In genomic region chr3:59235221-59236012, GRCh38 we compare ENCODE assay signal across 9 cellular contexts.
DNase-seq lines count a peak whose midpoint lies in the region; ATAC-seq and TF ChIP-seq lines count a peak whose summit lies in the region.
"Had no signal": no experiment of that assay in that cellular context is flagged by ENCODE, and none has a peak within 500 bp of the region (broad histone marks: within the 10 kb centered on the region; RNA-seq: fewer than 3 reads in every experiment).

No MANE protein-coding gene starts in this region.

- no peak overlapping the region for H3K27ac Mint-ChIP-seq in T-helper 17 cell
- H3K27ac Mint-ChIP-seq in endothelial cell (ENCODE audit: unreplicated experiment), result no peak overlapping the region

- H3K9me3 ChIP-seq in T-helper 17 cell (ENCODE audit: control insufficient read depth, low read length, poor library complexity, severe bottlenecking) (no peaks in the 10 kb centered on the region), suprapubic skin (peaks cover 5% of the 10 kb centered on the region)

- no peaks in the 10 kb centered on the region for H3K36me3 ChIP-seq in suprapubic skin

- H3K4me3 ChIP-seq in suprapubic skin, result no peak overlapping the region

- ATAC-seq in GM21786 (IDR thresholded peaks at IDR 0.05; ENCODE audit: unreplicated experiment), result peak; percentile 75
- ATAC-seq in T-helper 17 cell, result peak; percentile 32

- H3K4me3 Mint-ChIP-seq in T-helper 17 cell (no peak overlapping the region), endothelial cell (ENCODE audit: unreplicated experiment) (no peak overlapping the region)
- H3K4me3 Mint-ChIP-seq: brain had no signal

- TF ChIP-seq EP300 in suprapubic skin (IDR thresholded peaks at IDR 0.05), result no peak

- H3K27me3 ChIP-seq in suprapubic skin, result no peaks in the 10 kb centered on the region

- TF ChIP-seq POLR2A in suprapubic skin (IDR thresholded peaks at IDR 0.05), result no peak

- TF ChIP-seq CTCF in endothelial cell (IDR thresholded peaks at IDR 0.05; ENCODE audit: unreplicated experiment) (no peak), suprapubic skin (IDR thresholded peaks at IDR 0.05) (no peak)

- WGBS in suprapubic skin, result 63% methylated on average over 5 of the region's 5 CpGs

- H3K9me3 Mint-ChIP-seq in endothelial cell (ENCODE audit: unreplicated experiment), result no peaks in the 10 kb centered on the region

- H3K27me3 Mint-ChIP-seq in T-helper 17 cell (peaks cover 15% of the 10 kb centered on the region), endothelial cell (ENCODE audit: unreplicated experiment) (peaks cover 3% of the 10 kb centered on the region)
- H3K27me3 Mint-ChIP-seq: brain had no signal

- peaks cover 2% of the 10 kb centered on the region for H3K4me1 Mint-ChIP-seq in T-helper 17 cell
- peaks cover 10% of the 10 kb centered on the region for H3K4me1 Mint-ChIP-seq in endothelial cell (ENCODE audit: unreplicated experiment)

- no peak overlapping the region for H3K27ac ChIP-seq in suprapubic skin

- peaks cover 3% of the 10 kb centered on the region for H3K36me3 Mint-ChIP-seq in T-helper 17 cell (ENCODE audit: low read depth)
- H3K36me3 Mint-ChIP-seq in endothelial cell (ENCODE audit: low read depth, unreplicated experiment), result no peaks in the 10 kb centered on the region
- H3K36me3 Mint-ChIP-seq: brain had no signal

- DNase-seq in activated naive CD4-positive, alpha-beta T cell treated with Interleukin-2 at 50 U/mL for 16 hours, result peak; percentile 37
- no peak for DNase-seq in activated naive CD4-positive, alpha-beta T cell treated with anti-CD3 and anti-CD28 coated beads, Interleukin-2, amount 50 U/mL, for 16 hours
- DNase-seq in T-helper 17 cell, result no peak
- peak; percentile 4 for DNase-seq in stimulated activated CD8-positive, alpha-beta memory T cell treated with anti-CD3 and anti-CD28 coated beads, Interleukin-4, amount 100 ng/mL, for 24 hours (ENCODE audit: low read depth)
- DNase-seq in endothelial cell (ENCODE audit: low spot score), result no peak
- no peak for DNase-seq in suprapubic skin (ENCODE audit: low spot score in 2 of 2)
- DNase-seq in SW 1271 (lab: John Stamatoyannopoulos, UW), result no peak

- no peaks in the 10 kb centered on the region for H3K4me1 ChIP-seq in suprapubic skin

Comparison
In these comparisons a context has a peak if more than half of its experiments do, and no peak if none do; other contexts are left out.
1. DNase-seq: peak in activated naive CD4-positive, alpha-beta T cell treated with Interleukin-2 at 50 U/mL for 16 hours (single experiment) and stimulated activated CD8-positive, alpha-beta memory T cell treated with anti-CD3 and anti-CD28 coated beads, Interleukin-4, amount 100 ng/mL, for 24 hours (single experiment); none in activated naive CD4-positive, alpha-beta T cell treated with anti-CD3 and anti-CD28 coated beads, Interleukin-2, amount 50 U/mL, for 16 hours (single experiment), T-helper 17 cell (0 of 3), endothelial cell (single experiment), suprapubic skin (0 of 2) and SW 1271 (0 of 2).